6 cellular contexts compared by ENCODE assay signal in the genomic region with DNA sequence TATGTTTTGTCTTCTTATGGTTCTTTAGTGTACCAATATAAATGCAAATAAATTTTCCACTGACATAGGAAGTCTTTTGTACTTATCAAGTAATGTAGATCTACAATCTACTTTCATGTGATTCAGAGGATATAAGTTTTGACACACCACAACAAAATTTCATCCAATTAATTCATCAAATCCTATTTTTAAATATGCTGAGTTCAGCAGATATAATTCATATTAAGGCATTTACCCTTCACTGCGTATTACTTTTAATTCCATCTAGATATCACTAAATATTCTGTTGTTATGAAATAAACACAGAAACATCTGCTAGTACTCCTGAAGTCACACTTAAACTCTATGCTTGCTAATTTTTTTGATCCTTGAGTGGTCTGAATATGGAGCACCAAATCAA.
"Had no signal": no experiment of that assay in that cellular context is flagged by ENCODE, and none has a peak within 500 bp of the region (broad histone marks: within the 10 kb centered on the region; RNA-seq: fewer than 3 reads in every experiment).

No MANE protein-coding gene starts in this region.

- H2AFZ ChIP-seq: GM23338 had no signal

- H3K4me3 Mint-ChIP-seq: GM23338, H9 had no signal

- H3K9ac ChIP-seq: KMS-11 had no signal

- H3K4me1 Mint-ChIP-seq: GM23338, H9 had no signal

- H3K27ac ChIP-seq: KMS-11 had no signal

- ATAC-seq: GM23338 had no signal

- H3K4me3 ChIP-seq: GM23338 had no signal

- FAIRE-seq: H1 had no signal

- H3K27ac Mint-ChIP-seq: GM23338, H9 had no signal

- DNase-seq: H9, HCEC 1CT, KBM-7 had no signal

- H3K4me2 ChIP-seq: GM23338, KMS-11 had no signal
